Comparison of ENCODE assay signal across 8 cellular contexts in genomic region chr17:7833011-7833794, GRCh38. TPM values are rescaled to one million over a fixed set of nuclear protein-coding genes. Genes with fewer than 3 reads are reported as not detected.
DNase-seq lines count a peak whose midpoint lies in the region; ATAC-seq and TF ChIP-seq lines count a peak whose summit lies in the region.

No MANE protein-coding gene starts in this region.

- H3K27ac Mint-ChIP-seq in CD4-positive, CD25-positive, alpha-beta regulatory T cell: peak overlapping the region; percentile 87 to 100 (median 96)

- TF ChIP-seq CTCF in OCI-LY7 (conservative IDR thresholded peaks at IDR 0.05; ENCODE audit: low read length) (no peak), GM13977 (IDR thresholded peaks at IDR 0.05; ENCODE audit: extremely low read depth, insufficient read depth, missing control alignments) (no peak)

- no peaks in the 10 kb centered on the region for H4K20me1 ChIP-seq in OCI-LY7 (ENCODE audit: insufficient read depth, low read length)

- peak overlapping the region; percentile 100 for H3K27ac ChIP-seq in CD4-positive, CD25-positive, alpha-beta regulatory T cell (ENCODE audit: insufficient read depth, low read length, poor library complexity, severe bottlenecking)
- no peak overlapping the region for H3K27ac ChIP-seq in OCI-LY7 (ENCODE audit: low read depth, low read length, poor library complexity, severe bottlenecking)

- CTCF ChIA-PET in OCI-LY7 (lab: Charles Lee; ENCODE audit: unreplicated experiment): interaction anchor here (0.6 to 0.8 kb wide), 3 partner anchors 10 to 241 kb away, joined by 3 to 7 read pairs (median 6); no protein-coding TSS in a partner anchor

- peaks cover 19% of the 10 kb centered on the region for H3K27me3 Mint-ChIP-seq in CD4-positive, CD25-positive, alpha-beta regulatory T cell

- ATAC-seq in CD4-positive, CD25-positive, alpha-beta regulatory T cell (ENCODE audit: low read depth in 2 of 2): no peak
- no peak for ATAC-seq in GM19328 (IDR thresholded peaks at IDR 0.05; ENCODE audit: unreplicated experiment)

- H3K79me2 ChIP-seq in OCI-LY7 (ENCODE audit: insufficient read depth, low read depth, low read length): peaks cover 10% of the 10 kb centered on the region; the same call in 1 of the 2 replicates

- H2AFZ ChIP-seq in OCI-LY7 (ENCODE audit: low read length) (peak overlapping the region; percentile 42; the same call in 1 of the 2 replicates), neuron (ENCODE audit: low read depth, low read length) (no peak overlapping the region)

- peaks cover 5 to 29% (median 20%) of the 10 kb centered on the region in 4 donors for H3K4me1 Mint-ChIP-seq in CD4-positive, CD25-positive, alpha-beta regulatory T cell

- no TSS peak for BruUV-seq in OCI-LY7 (replicated peaks; lab: Mats Ljungman, UMichigan)

- in situ Hi-C loops in GM13977 (cut with MboI; ENCODE audit: low pct_unique_long_range_greater_than_20kb, low sequenced_read_pairs, unreplicated experiment): no loop called here

- no peaks in the 10 kb centered on the region for H3K36me3 Mint-ChIP-seq in CD4-positive, CD25-positive, alpha-beta regulatory T cell

- POLR2A ChIA-PET in OCI-LY7 (lab: Charles Lee): interaction anchor here (0.8 to 1.1 kb wide), 2 partner anchors 24 to 53 kb away, joined by 3 read pairs; partner anchors contain the start of gene NAA38

- H3K9me3 ChIP-seq in CD4-positive, CD25-positive, alpha-beta regulatory T cell (ENCODE audit: control insufficient read depth in 2 of 2, low read length in 2 of 2): no peaks in the 10 kb centered on the region
- H3K9me3 ChIP-seq in OCI-LY7 (ENCODE audit: low read length): no peaks in the 10 kb centered on the region
- no peaks in the 10 kb centered on the region for H3K9me3 ChIP-seq in endocrine pancreas (ENCODE audit: control insufficient read depth, low read length)
- no peaks in the 10 kb centered on the region for H3K9me3 ChIP-seq in neuron (ENCODE audit: low read length)

- DNase-seq in CD4-positive, CD25-positive, alpha-beta regulatory T cell: no peak
- DNase-seq in OCI-LY7 (ENCODE audit: low spot score) (no peak), cerebellar nuclear complex (lab: John Stamatoyannopoulos, UW) (no peak), NCI-H748 (lab: John Stamatoyannopoulos, UW; ENCODE audit: unreplicated experiment) (no peak), GM13977 (ENCODE audit: low spot score) (no peak)

- peak overlapping the region; percentile 93 for H3K4me2 ChIP-seq in OCI-LY7 (ENCODE audit: low read length)

- H3K9me3 Mint-ChIP-seq in CD4-positive, CD25-positive, alpha-beta regulatory T cell: peaks cover 0 to 1% (median 0%) of the 10 kb centered on the region in 7 donors

- H3K36me3 ChIP-seq in CD4-positive, CD25-positive, alpha-beta regulatory T cell (ENCODE audit: control insufficient read depth, insufficient read depth, low read length): no peaks in the 10 kb centered on the region
- H3K36me3 ChIP-seq in OCI-LY7 (ENCODE audit: insufficient read depth, low read length): no peaks in the 10 kb centered on the region
- no peaks in the 10 kb centered on the region for H3K36me3 ChIP-seq in endocrine pancreas (ENCODE audit: control insufficient read depth, insufficient read depth, low read length)
- H3K36me3 ChIP-seq in neuron (ENCODE audit: insufficient read depth, low read length): no peaks in the 10 kb centered on the region

- H3K9me2 ChIP-seq in OCI-LY7 (ENCODE audit: insufficient read depth, low read length): no peaks in the 10 kb centered on the region

- peak overlapping the region; percentile 95 to 99 (median 98) for H3K4me3 Mint-ChIP-seq in CD4-positive, CD25-positive, alpha-beta regulatory T cell

- no peaks in the 10 kb centered on the region for H3K27me3 ChIP-seq in CD4-positive, CD25-positive, alpha-beta regulatory T cell (ENCODE audit: control insufficient read depth, insufficient read depth, low read length)
- H3K27me3 ChIP-seq in endocrine pancreas (ENCODE audit: control insufficient read depth, insufficient read depth, low read length) (no peaks in the 10 kb centered on the region), neuron (ENCODE audit: insufficient read depth, low read length) (peaks cover 11% of the 10 kb centered on the region)

- peaks cover 40% of the 10 kb centered on the region for H3K4me1 ChIP-seq in CD4-positive, CD25-positive, alpha-beta regulatory T cell (ENCODE audit: control insufficient read depth, insufficient read depth, low read length, poor library complexity, severe bottlenecking)
- H3K4me1 ChIP-seq in OCI-LY7 (ENCODE audit: insufficient read depth, low read length, poor library complexity, severe bottlenecking): peaks cover 22% of the 10 kb centered on the region
- H3K4me1 ChIP-seq in endocrine pancreas (ENCODE audit: control insufficient read depth, insufficient read depth, low read length): no peaks in the 10 kb centered on the region
- H3K4me1 ChIP-seq in neuron (ENCODE audit: insufficient read depth, low read length): peaks cover 29% of the 10 kb centered on the region

- H3K9ac ChIP-seq in endocrine pancreas (ENCODE audit: control insufficient read depth, insufficient read depth, low read length): peak overlapping the region; percentile 19

- intact Hi-C loops in OCI-LY7 (cut with micrococcal nuclease; ENCODE audit: unreplicated experiment): loop anchor here (10.0 kb wide), 1 partner anchor 322 kb away; the partner anchor contains the start of gene PER1

- peak overlapping the region; percentile 50 for H3K4me3 ChIP-seq in CD4-positive, CD25-positive, alpha-beta regulatory T cell (ENCODE audit: low read depth, low read length)
- H3K4me3 ChIP-seq in OCI-LY7 (ENCODE audit: low read depth, low read length, poor library complexity, severe bottlenecking) (peak overlapping the region; percentile 78), endocrine pancreas (ENCODE audit: control insufficient read depth, insufficient read depth, low read length) (peak overlapping the region; percentile 19), neuron (ENCODE audit: low read length) (peak overlapping the region; percentile 50)

RNA-seq across cellular contexts. Expression of gene KDM6B, which starts 0.8 kb away (rescaled TPM):
- total RNA-seq in CD4-positive, CD25-positive, alpha-beta regulatory T cell: 255 TPM
- polyA plus RNA-seq in CD4-positive, CD25-positive, alpha-beta regulatory T cell: under 1 TPM; 0.30 to 0.74 (median 0.42) TPM
- 4.4 and 10.0 TPM in 2 replicates for total RNA-seq in OCI-LY7 (2014; rRNA removed; shearing (Covaris generic))
- total RNA-seq in OCI-LY7 (2022): 46.4 and 62.9 TPM in 2 replicates

RNA-seq across cellular contexts. Expression of gene TMEM88, which starts 21.7 kb away (rescaled TPM):
- total RNA-seq in CD4-positive, CD25-positive, alpha-beta regulatory T cell: 31.5 TPM
- not detected for polyA plus RNA-seq in CD4-positive, CD25-positive, alpha-beta regulatory T cell
- 0.41 TPM in 1 of 2 replicates, not detected in the other for total RNA-seq in OCI-LY7 (2014; rRNA removed; shearing (Covaris generic))
- 3.8 and 4.0 TPM in 2 replicates for total RNA-seq in OCI-LY7 (2022)

RNA-seq across cellular contexts. Expression of gene NAA38, which starts 24.2 kb away (rescaled TPM):
- 23.6 TPM for total RNA-seq in CD4-positive, CD25-positive, alpha-beta regulatory T cell
- polyA plus RNA-seq in CD4-positive, CD25-positive, alpha-beta regulatory T cell: 100 to 1,000 TPM; 128 to 192 (median 141) TPM
- 168 and 205 TPM in 2 replicates for total RNA-seq in OCI-LY7 (2014; rRNA removed; shearing (Covaris generic))
- 149 and 153 TPM in 2 replicates for total RNA-seq in OCI-LY7 (2022)

RNA-seq across cellular contexts. Expression of gene CYB5D1, which starts 24.6 kb away (rescaled TPM):
- 11.8 TPM for total RNA-seq in CD4-positive, CD25-positive, alpha-beta regulatory T cell
- polyA plus RNA-seq in CD4-positive, CD25-positive, alpha-beta regulatory T cell: 1 to 10 TPM; 3.1 to 5.4 (median 4.2) TPM
- total RNA-seq in OCI-LY7 (2014; rRNA removed; shearing (Covaris generic)): 16.9 and 18.1 TPM in 2 replicates
- 19.3 and 24.8 TPM in 2 replicates for total RNA-seq in OCI-LY7 (2022)

RNA-seq across cellular contexts. Expression of gene CHD3, which starts 55.4 kb away (rescaled TPM):
- total RNA-seq in CD4-positive, CD25-positive, alpha-beta regulatory T cell: 273 TPM
- 1 to 10 TPM; 5.0 to 9.0 (median 7.2) TPM for polyA plus RNA-seq in CD4-positive, CD25-positive, alpha-beta regulatory T cell
- total RNA-seq in OCI-LY7 (2014; rRNA removed; shearing (Covaris generic)): 42.5 and 59.6 TPM in 2 replicates
- total RNA-seq in OCI-LY7 (2022): 124 and 126 TPM in 2 replicates

Comparison
In these comparisons a context has a peak if more than half of its experiments do, and no peak if none do; other contexts are left out.
1. H3K4me3 ChIP-seq: peak in every context shown above with its lines; median percentile 78 in OCI-LY7; 50 in CD4-positive, CD25-positive, alpha-beta regulatory T cell; 50 in neuron; 19 in endocrine pancreas.